Comparison of ENCODE assay signal across 32 cellular contexts in the genomic region with DNA sequence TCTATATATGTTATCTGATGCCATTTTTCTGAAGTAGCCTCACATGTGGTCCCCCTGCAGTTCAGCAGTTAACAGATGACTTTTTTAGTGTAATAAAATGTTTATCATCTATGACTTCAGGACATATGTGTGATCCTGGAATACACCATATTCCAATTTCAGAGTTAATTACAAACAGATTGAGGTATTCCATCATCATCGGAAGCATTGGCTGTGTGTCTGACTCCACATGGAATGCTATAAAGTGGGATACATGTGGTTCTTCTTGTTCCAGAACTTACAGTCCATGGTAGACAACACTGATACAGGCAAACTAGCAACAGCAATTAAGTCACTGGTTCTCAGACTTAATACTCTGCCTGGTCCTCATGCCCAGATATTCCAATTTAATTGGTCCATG. TPM values are rescaled to one million over a fixed set of nuclear protein-coding genes. Genes with fewer than 3 reads are reported as not detected.
DNase-seq lines count a peak whose midpoint lies in the region; ATAC-seq, FAIRE-seq and TF ChIP-seq lines count a peak whose summit lies in the region.
"Had no signal": no experiment of that assay in that cellular context is flagged by ENCODE, and none has a peak within 500 bp of the region (broad histone marks: within the 10 kb centered on the region; RNA-seq: fewer than 3 reads in every experiment).

No MANE protein-coding gene starts in this region.

- no peak overlapping the region for H3K4me2 ChIP-seq in HepG2 (ENCODE audit: low read depth, low read length)

- H3K27ac ChIP-seq in liver (ENCODE audit: low read depth in 1 of 2, low read length in 2 of 2) (peak overlapping the region; percentile 52 to 80), HepG2 (ENCODE audit: extremely low read length, insufficient read depth, low read length) (no peak overlapping the region), esophagus squamous epithelium (peak overlapping the region in 3 of 4 donors; percentile 25 to 86 (median 66)), lower lobe of right lung (peak overlapping the region; percentile 53), coronary artery (peak overlapping the region in 1 of 2 donors; percentile 84)
- H3K27ac ChIP-seq: brain microvascular endothelial cell, WERI-Rb-1 had no signal

- ATAC-seq in HepG2 (no peak), lower lobe of right lung (no peak)
- ATAC-seq: natural killer cell; psoas muscle; stimulated activated effector memory CD8-positive, alpha-beta T cell treated with anti-CD3 and anti-CD28 coated beads, Interleukin-12 subunit alpha, Interleukin-12 subunit beta, amount 100 ng/mL, for 72 hours had no signal

- H3K27me3 ChIP-seq in liver (ENCODE audit: control insufficient read depth in 4 of 4, insufficient read depth in 4 of 4, low read length in 3 of 4), result no peaks in the 10 kb centered on the region
- no peaks in the 10 kb centered on the region for H3K27me3 ChIP-seq in HepG2 (ENCODE audit: control insufficient read depth in 1 of 2, insufficient read depth in 2 of 2, low read length in 2 of 2)
- no peaks in the 10 kb centered on the region for H3K27me3 ChIP-seq in esophagus squamous epithelium
- H3K27me3 ChIP-seq in lower lobe of right lung (ENCODE audit: low read depth), result no peaks in the 10 kb centered on the region
- H3K27me3 ChIP-seq: brain microvascular endothelial cell, dorsolateral prefrontal cortex, heart right ventricle, Peyer's patch, upper lobe of right lung had no signal

- no TSS peak for BruUV-seq in HepG2 (replicated peaks; lab: Mats Ljungman, UMichigan)

- intact Hi-C loops in HepG2 (cut with micrococcal nuclease; ENCODE audit: unreplicated experiment) (no loop called here), esophagus squamous epithelium (cut with DNase I) (no loop called here), lower lobe of right lung (cut with DNase I) (no loop called here)

- H2AFZ ChIP-seq in HepG2 (ENCODE audit: low read length), result no peak overlapping the region

- H3K4me1 ChIP-seq in liver (ENCODE audit: control insufficient read depth in 4 of 4, insufficient read depth in 4 of 4, low read length in 3 of 4), result peaks cover 39 to 72% (median 65%) of the 10 kb centered on the region in 4 donors
- H3K4me1 ChIP-seq in HepG2 (ENCODE audit: insufficient read depth, low read length), result peaks cover 37% of the 10 kb centered on the region
- H3K4me1 ChIP-seq in esophagus squamous epithelium, result peaks cover 43 to 80% (median 43%) of the 10 kb centered on the region in 3 donors
- H3K4me1 ChIP-seq in lower lobe of right lung, result peaks cover 81% of the 10 kb centered on the region

- no peak for TF ChIP-seq CTCF in liver (IDR thresholded peaks at IDR 0.05; ENCODE audit: low read depth, low read length, missing input control)
- TF ChIP-seq CTCF in HepG2 (CRISPR knock-in tag; IDR thresholded peaks at IDR 0.05), result no peak
- no peak for TF ChIP-seq CTCF in esophagus squamous epithelium (IDR thresholded peaks at IDR 0.05)
- TF ChIP-seq CTCF in lower lobe of right lung (IDR thresholded peaks at IDR 0.05), result no peak
- no peak for TF ChIP-seq CTCF in coronary artery (IDR thresholded peaks at IDR 0.05)

- H3K9ac ChIP-seq in liver (ENCODE audit: low read depth in 1 of 2, low read length in 2 of 2), result no peak overlapping the region
- H3K9ac ChIP-seq in HepG2 (ENCODE audit: insufficient read depth, low read depth, low read length), result no peak overlapping the region

- in situ Hi-C loops in HepG2 (cut with HindIII; ENCODE audit: extremely low pct_ligation_motif_present, low pct_unique_long_range_greater_than_20kb), result no loop called here

- TF ChIP-seq EP300 in HepG2 (IDR thresholded peaks at IDR 0.05; ENCODE audit: low read depth in 2 of 2, low read length in 2 of 2) (no peak), HepG2 (CRISPR knock-in tag; IDR thresholded peaks at IDR 0.05; ENCODE audit: borderline replicate concordance) (no peak)

- H3K9me3 ChIP-seq in liver (ENCODE audit: control insufficient read depth in 4 of 4, low read length in 3 of 4), result no peaks in the 10 kb centered on the region
- no peaks in the 10 kb centered on the region for H3K9me3 ChIP-seq in HepG2 (ENCODE audit: low read length)
- no peaks in the 10 kb centered on the region for H3K9me3 ChIP-seq in esophagus squamous epithelium
- no peaks in the 10 kb centered on the region for H3K9me3 ChIP-seq in lower lobe of right lung
- H3K9me3 ChIP-seq: heart right ventricle, mucosa of descending colon, Peyer's patch, psoas muscle, upper lobe of right lung had no signal

- 48% methylated on average over 1 of the region's 1 CpG for WGBS in liver
- 100% methylated on average over 1 of the region's 1 CpG for WGBS in HepG2 (ENCODE audit: low lambda C conversion rate)
- 89 to 100% methylated on average over 1 of the region's 1 CpG for WGBS in esophagus squamous epithelium, 2 donors

- POLR2A ChIA-PET in HepG2 (lab: Yijun Ruan, JAX), result no interaction called here

- TF ChIP-seq POLR2A in HepG2 (IDR thresholded peaks at IDR 0.05; ENCODE audit: insufficient read depth in 1 of 2, low read depth in 2 of 2, low read length in 2 of 2), result no peak
- TF ChIP-seq POLR2A in esophagus squamous epithelium (IDR thresholded peaks at IDR 0.05), result no peak

- DNase-seq in HepG2 (ENCODE audit: low spot score) (no peak), esophagus squamous epithelium (lab: John Stamatoyannopoulos, UW) (no peak), lower lobe of right lung (no peak), COR-L47 (lab: John Stamatoyannopoulos, UW) (no peak), NCI-H82 (lab: John Stamatoyannopoulos, UW) (no peak), coronary artery (ENCODE audit: low spot score) (no peak), RPMI8226 (no peak)
- DNase-seq: activated CD4-positive, alpha-beta T cell treated with anti-CD3 and anti-CD28 coated beads for 48 hours; AML-193; amniotic stem cell; brain microvascular endothelial cell; CD8-positive, alpha-beta memory T cell; DMS153; dorsolateral prefrontal cortex; kidney; natural killer cell; NCI-H146; NCI-H345; NCI-H748 treated with DMSO at 0.1 percent for 48 hours; occipital lobe; Peyer's patch; stimulated activated CD4-positive, alpha-beta T cell treated with anti-CD3 and anti-CD28 coated beads, Interleukin-15, amount 100 ng/mL, for 24 hours; T1000; upper lobe of right lung; WERI-Rb-1 had no signal

- H4K20me1 ChIP-seq in HepG2 (ENCODE audit: insufficient read depth, low read length), result no peaks in the 10 kb centered on the region

- H3K36me3 ChIP-seq in liver (ENCODE audit: control insufficient read depth in 4 of 4, insufficient read depth in 3 of 4, low read depth in 1 of 4, low read length in 3 of 4) (no peaks in the 10 kb centered on the region), HepG2 (replicated peaks in 1 of 2; ENCODE audit: control insufficient read depth in 1 of 2, insufficient read depth in 2 of 2, low read length in 2 of 2) (peaks cover 6 to 20% of the 10 kb centered on the region in 2 experiments; a peak in 4 of 5 replicates), esophagus squamous epithelium (peaks cover 0 to 17% (median 0%) of the 10 kb centered on the region in 3 donors), lower lobe of right lung (no peaks in the 10 kb centered on the region)
- H3K36me3 ChIP-seq: upper lobe of right lung, WERI-Rb-1 had no signal

- H3K79me2 ChIP-seq in HepG2 (ENCODE audit: insufficient read depth, low read length), result no peaks in the 10 kb centered on the region

- TF ChIP-seq RAD21 in liver (IDR thresholded peaks at IDR 0.05), result no peak
- TF ChIP-seq RAD21 in HepG2 (CRISPR knock-in tag; IDR thresholded peaks at IDR 0.05), result no peak

- no peak overlapping the region for H3K4me3 ChIP-seq in liver (ENCODE audit: low read depth in 1 of 3, low read length in 3 of 3)
- no peak overlapping the region for H3K4me3 ChIP-seq in HepG2 (replicated peaks in 1 of 3; ENCODE audit: insufficient read depth in 1 of 3, low read depth in 2 of 3, low read length in 3 of 3)
- H3K4me3 ChIP-seq in esophagus squamous epithelium, result no peak overlapping the region
- no peak overlapping the region for H3K4me3 ChIP-seq in lower lobe of right lung
- no peak overlapping the region for H3K4me3 ChIP-seq in coronary artery
- H3K4me3 ChIP-seq: dorsolateral prefrontal cortex, heart right ventricle, mucosa of descending colon, Peyer's patch, psoas muscle, upper lobe of right lung had no signal

- FAIRE-seq in HepG2 (lab: Jason Lieb, UNC), result no peak
- FAIRE-seq: A204.1, GM12892, kidney had no signal

- CTCF ChIA-PET in HepG2 (lab: Yijun Ruan, JAX; ENCODE audit: low intra/inter-chr PET ratio, low total read pairs), result no interaction called here

TF ChIP-seq in liver, 16 proteins besides CTCF, POLR2A, EP300 and RAD21 (continues in another document):
- TF ChIP-seq YY1 (IDR thresholded peaks at IDR 0.05), result no peak

RNA-seq across cellular contexts. Expression of a gene that starts 45.8 kb away (rescaled TPM):
- total RNA-seq in liver, result 10 to 100 TPM; 16.2 to 23.3 TPM
- polyA plus RNA-seq in liver, result 1 to 10 TPM; 7.8 to 8.1 TPM
- 11.1 and 13.0 TPM in 2 replicates for total RNA-seq in HepG2 (2016; rRNA removed; fragmentation: Illumina TruSeq; extraction: Trizol)
- total RNA-seq in HepG2 (2016; cell fraction: cytosol; rRNA removed; fragmentation: Illumina TruSeq; extraction: Trizol; ENCODE audit: low read depth), result 1.4 and 1.5 TPM in 2 replicates
- total RNA-seq in HepG2 (2016; cell fraction: insoluble cytoplasmic fraction; rRNA removed; fragmentation: Illumina TruSeq; extraction: Trizol), result 9.8 and 12.1 TPM in 2 replicates
- 5.3 and 6.4 TPM in 2 replicates for total RNA-seq in HepG2 (2016; cell fraction: membrane; rRNA removed; fragmentation: Illumina TruSeq; extraction: Trizol)
- 11.9 and 15.6 TPM in 2 replicates for total RNA-seq in HepG2 (2016; cell fraction: nucleus; rRNA removed; fragmentation: Illumina TruSeq; extraction: Trizol)
- polyA plus RNA-seq in HepG2 (2011; rRNA removed), result 16.4 and 18.7 TPM in 2 replicates
- 7.1 and 7.2 TPM in 2 replicates for polyA plus RNA-seq in HepG2 (2011; cell fraction: cytosol; rRNA removed)
- 42.2 and 53.6 TPM in 2 replicates for polyA plus RNA-seq in HepG2 (2011; cell fraction: nucleus; rRNA removed)
- polyA plus RNA-seq in HepG2 (2012), result 4.4 and 6.9 TPM in 2 replicates
- 0.43 and 0.62 TPM in 2 replicates for polyA plus RNA-seq in HepG2 (2016; cell fraction: cytosol; fragmentation: Illumina TruSeq; extraction: Trizol; ENCODE audit: low read depth)
- polyA plus RNA-seq in HepG2 (2016; cell fraction: insoluble cytoplasmic fraction; fragmentation: Illumina TruSeq; extraction: Trizol; ENCODE audit: low read depth), result 5.8 and 6.2 TPM in 2 replicates
- 1.7 TPM in 2 replicates for polyA plus RNA-seq in HepG2 (2016; cell fraction: membrane; fragmentation: Illumina TruSeq; extraction: Trizol; ENCODE audit: low read depth)
- 17.4 and 18.9 TPM in 2 replicates for polyA plus RNA-seq in HepG2 (2016; cell fraction: nucleus; fragmentation: Illumina TruSeq; extraction: Trizol; ENCODE audit: insufficient read depth, low read depth)
- polyA minus RNA-seq in HepG2 (2011; rRNA and poly(A)+ RNA removed; ENCODE audit: low replicate concordance), result 55.2 and 75.7 TPM in 2 replicates
- polyA minus RNA-seq in HepG2 (2011; cell fraction: cytosol; rRNA and poly(A)+ RNA removed), result 11.3 and 16.1 TPM in 2 replicates
- polyA minus RNA-seq in HepG2 (2011; cell fraction: nucleus; rRNA and poly(A)+ RNA removed), result 27.0 and 32.6 TPM in 2 replicates
- 10 to 100 TPM in 2 of 4 donors, 1 to 10 TPM in 2; 8.5 to 18.9 (median 11.3) TPM for total RNA-seq in esophagus squamous epithelium
- 80.6 TPM for total RNA-seq in lower lobe of right lung
